ENCODE assay signal across 23 cellular contexts in genomic region chr7:128673571-128673970, GRCh38. TPM values are rescaled to one million over a fixed set of nuclear protein-coding genes. Genes with fewer than 3 reads are reported as not detected.
"Had no signal": no experiment of that assay in that cellular context is flagged by ENCODE, and none has a peak within 500 bp of the region (broad histone marks: within the 10 kb centered on the region; RNA-seq: fewer than 3 reads in every experiment).

No MANE protein-coding gene starts in this region.

- H3K36me3 ChIP-seq: esophagus squamous epithelium, heart right ventricle, ovary, thoracic aorta, tibial nerve, upper lobe of left lung had no signal

- H3K27me3 ChIP-seq: dorsolateral prefrontal cortex, esophagus squamous epithelium, heart right ventricle, ovary, tibial nerve, upper lobe of left lung had no signal

- DNase-seq: effector CD8-positive, alpha-beta T cell; esophagus squamous epithelium; foreskin melanocyte; heart right ventricle; hippocampal formation; left cardiac atrium; left lung; occipital lobe; ovary; stimulated activated CD4-positive, alpha-beta T cell treated with anti-CD3 and anti-CD28 coated beads, Interleukin-12 subunit alpha, Interleukin-12 subunit beta, amount 100 ng/mL, for 4 hours; stimulated activated naive CD4-positive, alpha-beta T cell treated with Interleukin-2 at 50 U/mL for 16 hours; upper lobe of left lung had no signal

- H3K36me3 Mint-ChIP-seq: naive thymus-derived CD8-positive, alpha-beta T cell had no signal

- H3K9me3 Mint-ChIP-seq: endodermal cell; mesothelial cell of epicardium; naive thymus-derived CD8-positive, alpha-beta T cell; nephron progenitor cell; stimulated activated effector memory CD8-positive, alpha-beta T cell treated with anti-CD3 and anti-CD28 coated beads, Interleukin-12 subunit alpha, Interleukin-12 subunit beta, amount 100 ng/mL, for 72 hours had no signal

- H3K27ac ChIP-seq: dorsolateral prefrontal cortex, esophagus squamous epithelium, heart right ventricle, left lung, ovary, thoracic aorta, tibial nerve, upper lobe of left lung had no signal

- H3K4me3 ChIP-seq: dorsolateral prefrontal cortex, esophagus squamous epithelium, heart right ventricle, left lung, mucosa of descending colon, ovary, smooth muscle cell, thoracic aorta, tibial nerve, upper lobe of left lung had no signal

- H3K27ac Mint-ChIP-seq: endodermal cell; mesothelial cell of epicardium; nephron progenitor cell; stimulated activated effector memory CD8-positive, alpha-beta T cell treated with anti-CD3 and anti-CD28 coated beads, Interleukin-12 subunit alpha, Interleukin-12 subunit beta, amount 100 ng/mL, for 72 hours had no signal

- H3K4me1 ChIP-seq: esophagus squamous epithelium, left lung, upper lobe of left lung had no signal

- H3K4me3 Mint-ChIP-seq: endodermal cell; mesothelial cell of epicardium; nephron progenitor cell; stimulated activated effector memory CD8-positive, alpha-beta T cell treated with anti-CD3 and anti-CD28 coated beads, Interleukin-12 subunit alpha, Interleukin-12 subunit beta, amount 100 ng/mL, for 72 hours had no signal

- H3K4me1 Mint-ChIP-seq: mesothelial cell of epicardium, nephron progenitor cell had no signal

- H3K9me3 ChIP-seq: esophagus squamous epithelium, heart right ventricle, left lung, mucosa of descending colon, ovary, thoracic aorta, tibial nerve, upper lobe of left lung had no signal

RNA-seq across cellular contexts. Expression of gene GARIN1A, which starts 1.5 kb away (rescaled TPM):
- total RNA-seq: epithelial cell of proximal tubule had no signal
